In genomic region chr7:22617166-22617565, GRCh38 we compare ENCODE assay signal across 21 cellular contexts.
"Had no signal": no experiment of that assay in that cellular context is flagged by ENCODE, and none has a peak within 500 bp of the region (broad histone marks: within the 10 kb centered on the region; RNA-seq: fewer than 3 reads in every experiment).

No MANE protein-coding gene starts in this region.

- H3K9me3 ChIP-seq: ovary had no signal

- H2AFZ ChIP-seq: hepatocyte had no signal

- ATAC-seq: activated CD8-positive, alpha-beta T cell treated with anti-CD3 and anti-CD28 coated beads, Interleukin-2, amount 10 ng/mL, durations not matched to agents 7 days and 5 days; left cardiac atrium; naive thymus-derived CD8-positive, alpha-beta T cell; psoas muscle; right cardiac atrium; upper lobe of right lung had no signal

- H3K27me3 ChIP-seq: brain microvascular endothelial cell, hepatocyte, upper lobe of right lung had no signal

- H3K4me2 ChIP-seq: hepatocyte had no signal

- H3K4me3 ChIP-seq: coronary artery, hepatocyte, ovary, psoas muscle, skin epidermis, upper lobe of right lung had no signal

- H3K27ac Mint-ChIP-seq: activated CD4-positive, alpha-beta T cell treated with anti-CD3 and anti-CD28 coated beads, Interleukin-2, amount 10 ng/mL, durations not matched to agents 24 days and 14 days; activated CD8-positive, alpha-beta T cell treated with anti-CD3 and anti-CD28 coated beads, Interleukin-2, amount 10 ng/mL, durations not matched to agents 7 days and 5 days; activated naive CD4-positive, alpha-beta T cell treated with anti-CD3 and anti-CD28 coated beads for 36 hours; activated T-cell treated with anti-CD3 and anti-CD28 coated beads, Interleukin-2, amount 50 U/mL, for 24 hours; activated T-helper 2 cell treated with anti-CD3 and anti-CD28 coated beads, Interferon-gamma antibody, Interleukin-2, Interleukin-4, amounts not matched to agents 10 μg/mL and 5 μg/mL and 100 μg/mL, durations not matched to agents 14 hours and 24 hours and 36 hours; naive thymus-derived CD8-positive, alpha-beta T cell had no signal

- H3K4me1 ChIP-seq: psoas muscle, upper lobe of right lung had no signal

- H3K79me2 ChIP-seq: hepatocyte had no signal

- DNase-seq: activated CD4-positive, alpha-beta T cell treated with anti-CD3 and anti-CD28 coated beads, Interleukin-2, amount 10 ng/mL, durations not matched to agents 24 days and 14 days; activated CD8-positive, alpha-beta T cell treated with anti-CD3 and anti-CD28 coated beads, Interleukin-2, amount 10 ng/mL, durations not matched to agents 7 days and 5 days; activated naive CD4-positive, alpha-beta T cell treated with anti-CD3 and anti-CD28 coated beads for 36 hours; activated T-cell treated with anti-CD3 and anti-CD28 coated beads, Interleukin-2, amount 50 U/mL, for 24 hours; brain microvascular endothelial cell; central memory CD4-positive, alpha-beta T cell; erythroblast; foreskin fibroblast; left cardiac atrium; mesendoderm; naive thymus-derived CD8-positive, alpha-beta T cell; ovary; psoas muscle; right cardiac atrium; stimulated activated CD4-positive, alpha-beta T cell treated with anti-CD3 and anti-CD28 coated beads, Interleukin-2, amount 100 ng/mL, for 48 hours; T1000; upper lobe of right lung had no signal

- H3K4me1 Mint-ChIP-seq: naive thymus-derived CD8-positive, alpha-beta T cell had no signal

- H3K4me3 Mint-ChIP-seq: activated CD4-positive, alpha-beta T cell treated with anti-CD3 and anti-CD28 coated beads, Interleukin-2, amount 10 ng/mL, durations not matched to agents 24 days and 14 days; activated CD8-positive, alpha-beta T cell treated with anti-CD3 and anti-CD28 coated beads, Interleukin-2, amount 10 ng/mL, durations not matched to agents 7 days and 5 days; activated naive CD4-positive, alpha-beta T cell treated with anti-CD3 and anti-CD28 coated beads for 36 hours; activated T-cell treated with anti-CD3 and anti-CD28 coated beads, Interleukin-2, amount 50 U/mL, for 24 hours; naive thymus-derived CD8-positive, alpha-beta T cell had no signal

- H3K27ac ChIP-seq: brain microvascular endothelial cell, coronary artery, hepatocyte, ovary, psoas muscle, skin epidermis, upper lobe of right lung had no signal

- H3K36me3 ChIP-seq: brain microvascular endothelial cell, ovary, upper lobe of right lung had no signal
